ENCODE assay signal across 1 cellular context in the genomic region with DNA sequence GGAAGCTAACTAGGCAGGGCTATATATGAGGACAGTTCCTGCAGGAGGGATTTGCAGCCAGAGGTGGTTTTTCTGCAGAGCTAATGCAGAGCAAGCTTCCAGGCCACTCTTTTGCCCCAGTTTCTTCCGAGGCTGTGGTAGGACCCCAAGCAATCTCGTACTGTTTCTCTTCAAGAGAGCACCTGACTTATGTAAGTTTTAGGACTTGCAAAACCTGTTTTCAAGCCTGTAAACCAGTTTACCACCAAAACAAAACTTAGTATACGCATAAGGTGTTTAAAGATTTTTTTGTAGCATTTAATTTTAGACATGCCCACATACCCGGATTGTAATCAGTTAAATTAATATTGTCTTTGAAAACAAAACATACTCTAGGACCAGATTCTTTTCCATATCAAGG.
TF ChIP-seq lines count a peak whose summit lies in the region.

No MANE protein-coding gene starts in this region.

TF ChIP-seq in GM23338, 12 proteins besides CTCF, POLR2A, EP300 and RAD21 (continued from another document):
- TF ChIP-seq, protein P1, sequence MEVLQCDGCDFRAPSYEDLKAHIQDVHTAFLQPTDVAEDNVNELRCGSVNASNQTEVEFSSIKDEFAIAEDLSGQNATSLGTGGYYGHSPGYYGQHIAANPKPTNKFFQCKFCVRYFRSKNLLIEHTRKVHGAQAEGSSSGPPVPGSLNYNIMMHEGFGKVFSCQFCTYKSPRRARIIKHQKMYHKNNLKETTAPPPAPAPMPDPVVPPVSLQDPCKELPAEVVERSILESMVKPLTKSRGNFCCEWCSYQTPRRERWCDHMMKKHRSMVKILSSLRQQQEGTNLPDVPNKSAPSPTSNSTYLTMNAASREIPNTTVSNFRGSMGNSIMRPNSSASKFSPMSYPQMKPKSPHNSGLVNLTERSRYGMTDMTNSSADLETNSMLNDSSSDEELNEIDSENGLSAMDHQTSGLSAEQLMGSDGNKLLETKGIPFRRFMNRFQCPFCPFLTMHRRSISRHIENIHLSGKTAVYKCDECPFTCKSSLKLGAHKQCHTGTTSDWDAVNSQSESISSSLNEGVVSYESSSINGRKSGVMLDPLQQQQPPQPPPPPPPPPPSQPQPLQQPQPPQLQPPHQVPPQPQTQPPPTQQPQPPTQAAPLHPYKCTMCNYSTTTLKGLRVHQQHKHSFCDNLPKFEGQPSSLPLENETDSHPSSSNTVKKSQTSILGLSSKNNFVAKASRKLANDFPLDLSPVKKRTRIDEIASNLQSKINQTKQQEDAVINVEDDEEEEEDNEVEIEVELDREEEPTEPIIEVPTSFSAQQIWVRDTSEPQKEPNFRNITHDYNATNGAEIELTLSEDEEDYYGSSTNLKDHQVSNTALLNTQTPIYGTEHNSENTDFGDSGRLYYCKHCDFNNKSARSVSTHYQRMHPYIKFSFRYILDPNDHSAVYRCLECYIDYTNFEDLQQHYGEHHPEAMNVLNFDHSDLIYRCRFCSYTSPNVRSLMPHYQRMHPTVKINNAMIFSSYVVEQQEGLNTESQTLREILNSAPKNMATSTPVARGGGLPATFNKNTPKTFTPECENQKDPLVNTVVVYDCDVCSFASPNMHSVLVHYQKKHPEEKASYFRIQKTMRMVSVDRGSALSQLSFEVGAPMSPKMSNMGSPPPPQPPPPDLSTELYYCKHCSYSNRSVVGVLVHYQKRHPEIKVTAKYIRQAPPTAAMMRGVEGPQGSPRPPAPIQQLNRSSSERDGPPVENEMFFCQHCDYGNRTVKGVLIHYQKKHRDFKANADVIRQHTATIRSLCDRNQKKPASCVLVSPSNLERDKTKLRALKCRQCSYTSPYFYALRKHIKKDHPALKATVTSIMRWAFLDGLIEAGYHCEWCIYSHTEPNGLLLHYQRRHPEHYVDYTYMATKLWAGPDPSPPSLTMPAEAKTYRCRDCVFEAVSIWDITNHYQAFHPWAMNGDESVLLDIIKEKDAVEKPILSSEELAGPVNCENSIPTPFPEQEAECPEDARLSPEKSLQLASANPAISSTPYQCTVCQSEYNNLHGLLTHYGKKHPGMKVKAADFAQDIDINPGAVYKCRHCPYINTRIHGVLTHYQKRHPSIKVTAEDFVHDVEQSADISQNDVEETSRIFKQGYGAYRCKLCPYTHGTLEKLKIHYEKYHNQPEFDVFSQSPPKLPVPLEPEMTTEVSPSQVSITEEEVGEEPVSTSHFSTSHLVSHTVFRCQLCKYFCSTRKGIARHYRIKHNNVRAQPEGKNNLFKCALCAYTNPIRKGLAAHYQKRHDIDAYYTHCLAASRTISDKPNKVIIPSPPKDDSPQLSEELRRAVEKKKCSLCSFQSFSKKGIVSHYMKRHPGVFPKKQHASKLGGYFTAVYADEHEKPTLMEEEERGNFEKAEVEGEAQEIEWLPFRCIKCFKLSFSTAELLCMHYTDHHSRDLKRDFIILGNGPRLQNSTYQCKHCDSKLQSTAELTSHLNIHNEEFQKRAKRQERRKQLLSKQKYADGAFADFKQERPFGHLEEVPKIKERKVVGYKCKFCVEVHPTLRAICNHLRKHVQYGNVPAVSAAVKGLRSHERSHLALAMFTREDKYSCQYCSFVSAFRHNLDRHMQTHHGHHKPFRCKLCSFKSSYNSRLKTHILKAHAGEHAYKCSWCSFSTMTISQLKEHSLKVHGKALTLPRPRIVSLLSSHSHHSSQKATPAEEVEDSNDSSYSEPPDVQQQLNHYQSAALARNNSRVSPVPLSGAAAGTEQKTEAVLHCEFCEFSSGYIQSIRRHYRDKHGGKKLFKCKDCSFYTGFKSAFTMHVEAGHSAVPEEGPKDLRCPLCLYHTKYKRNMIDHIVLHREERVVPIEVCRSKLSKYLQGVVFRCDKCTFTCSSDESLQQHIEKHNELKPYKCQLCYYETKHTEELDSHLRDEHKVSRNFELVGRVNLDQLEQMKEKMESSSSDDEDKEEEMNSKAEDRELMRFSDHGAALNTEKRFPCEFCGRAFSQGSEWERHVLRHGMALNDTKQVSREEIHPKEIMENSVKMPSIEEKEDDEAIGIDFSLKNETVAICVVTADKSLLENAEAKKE (CRISPR knock-in tag; IDR thresholded peaks at IDR 0.05): no peak
- TF ChIP-seq ETS1 (IDR thresholded peaks at IDR 0.05) (no peak), ZNF114 (CRISPR knock-in tag; IDR thresholded peaks at IDR 0.05) (no peak), NANOG (IDR thresholded peaks at IDR 0.05; ENCODE audit: borderline replicate concordance) (no peak), CREB1 (CRISPR knock-in tag; IDR thresholded peaks at IDR 0.05; ENCODE audit: low read depth) (no peak), EZH2phosphoT487 (IDR thresholded peaks at IDR 0.05; ENCODE audit: unreplicated experiment) (no peak), JUNB (IDR thresholded peaks at IDR 0.05; ENCODE audit: unreplicated experiment) (no peak), EZH2 (IDR thresholded peaks at IDR 0.05; ENCODE audit: low read depth, unreplicated experiment) (no peak), ZNF331 (CRISPR knock-in tag; IDR thresholded peaks at IDR 0.05; ENCODE audit: low read depth) (no peak), POLR2AphosphoS5 (IDR thresholded peaks at IDR 0.05; ENCODE audit: low read depth) (no peak)
TF ChIP-seq in GM23338: peak in this region for 0.
